10 cellular contexts compared by ENCODE assay signal in genomic region chr17:31433091-31433790, GRCh38. TPM values are rescaled to one million over a fixed set of nuclear protein-coding genes. Genes with fewer than 3 reads are reported as not detected.
DNase-seq lines count a peak whose midpoint lies in the region; ATAC-seq, FAIRE-seq and TF ChIP-seq lines count a peak whose summit lies in the region.
"Had no signal": no experiment of that assay in that cellular context is flagged by ENCODE, and none has a peak within 500 bp of the region (broad histone marks: within the 10 kb centered on the region; RNA-seq: fewer than 3 reads in every experiment).

No MANE protein-coding gene starts in this region.

- no peaks in the 10 kb centered on the region for H4K20me1 ChIP-seq in endothelial cell of umbilical vein (replicated peaks; ENCODE audit: control insufficient read depth, extremely low read depth, insufficient read depth, low read length)

- peak; percentile 92 for ATAC-seq in CD4-positive, alpha-beta T cell (ENCODE audit: poor library complexity)
- ATAC-seq in HG02870 (IDR thresholded peaks at IDR 0.05; ENCODE audit: unreplicated experiment) = no peak

- TF ChIP-seq CTCF in CD4-positive, alpha-beta T cell (IDR thresholded peaks at IDR 0.05) = no peak
- no peak for TF ChIP-seq CTCF in endothelial cell of umbilical vein (IDR thresholded peaks at IDR 0.05; ENCODE audit: extremely low read depth in 1 of 2, insufficient read depth in 1 of 2, low read depth in 1 of 2, low read length in 2 of 2)
- TF ChIP-seq CTCF in esophagus squamous epithelium (IDR thresholded peaks at IDR 0.05) = no peak

- H3K27ac Mint-ChIP-seq in CD4-positive, alpha-beta T cell = peak overlapping the region; percentile 11

- no peak overlapping the region for H2AFZ ChIP-seq in endothelial cell of umbilical vein (ENCODE audit: low read depth, low read length)

- no peaks in the 10 kb centered on the region for H3K36me3 Mint-ChIP-seq in CD4-positive, alpha-beta T cell (ENCODE audit: low read depth)

- H3K4me3 ChIP-seq in endothelial cell of umbilical vein (replicated peaks in 1 of 3; ENCODE audit: insufficient read depth in 1 of 3, low read depth in 1 of 3, low read length in 3 of 3) (no peak overlapping the region), esophagus squamous epithelium (no peak overlapping the region)

- no TSS peak for BruUV-seq in endothelial cell of umbilical vein (replicated peaks; lab: Mats Ljungman, UMichigan)

- H3K9me3 ChIP-seq in CD4-positive, alpha-beta T cell (ENCODE audit: control insufficient read depth, low read length) = no peaks in the 10 kb centered on the region
- H3K9me3 ChIP-seq in endothelial cell of umbilical vein (replicated peaks; ENCODE audit: control insufficient read depth, insufficient read depth, low read length) = no peaks in the 10 kb centered on the region
- H3K9me3 ChIP-seq in esophagus squamous epithelium = no peaks in the 10 kb centered on the region

- in situ Hi-C loops in KBM-7 (cut with MboI; ENCODE audit: low pct_unique_long_range_greater_than_20kb, low sequenced_read_pairs) = loop anchor here (10.0 to 25.0 kb wide), 2 partner anchors 92 to 404 kb away; no protein-coding TSS in a partner anchor

- peak overlapping the region; percentile 3 for H3K4me3 Mint-ChIP-seq in CD4-positive, alpha-beta T cell

- H3K36me3 ChIP-seq in endothelial cell of umbilical vein (ENCODE audit: control insufficient read depth in 2 of 2, extremely low read depth in 1 of 2, insufficient read depth in 2 of 2, low read length in 2 of 2) = no peaks in the 10 kb centered on the region
- no peaks in the 10 kb centered on the region for H3K36me3 ChIP-seq in esophagus squamous epithelium

- H3K79me2 ChIP-seq in endothelial cell of umbilical vein (ENCODE audit: control insufficient read depth, insufficient read depth, low read length) = no peaks in the 10 kb centered on the region

- intact Hi-C loops in CD4-positive, alpha-beta T cell (cut with DNase I, micrococcal nuclease) = loop anchor here in 1 of 2 experiments (10.0 kb wide), 1 partner anchor 48 kb away; no protein-coding TSS in a partner anchor
- intact Hi-C loops in endothelial cell of umbilical vein (cut with micrococcal nuclease) = no loop called here
- intact Hi-C loops in esophagus squamous epithelium (cut with DNase I) = loop anchor here (10.0 kb wide), 1 partner anchor 412 kb away; no protein-coding TSS in a partner anchor

- DNase-seq in CD4-positive, alpha-beta T cell = peak; percentile 19 to 44 (median 31)
- DNase-seq in KBM-7 (peak; percentile 79), endothelial cell of umbilical vein (ENCODE audit: low read depth, low spot score) (peak; percentile 17), AG08396 (ENCODE audit: low spot score) (no peak), esophagus squamous epithelium (lab: John Stamatoyannopoulos, UW) (no peak), NCI-H524 treated with DMSO at 0.1 percent for 48 hours (lab: John Stamatoyannopoulos, UW) (no peak)
- DNase-seq in activated CD4-positive, alpha-beta T cell treated with anti-CD3 and anti-CD28 coated beads, Interleukin-2, amount 50 U/mL, for 1 hour = peak; percentile 37
- DNase-seq: H7, NCI-H2227 treated with DMSO at 0.1 percent for 48 hours had no signal

- H3K27me3 Mint-ChIP-seq in CD4-positive, alpha-beta T cell = peaks cover 11% of the 10 kb centered on the region

- no peak overlapping the region for H3K4me2 ChIP-seq in endothelial cell of umbilical vein (ENCODE audit: insufficient read depth, low read length)

- no peaks in the 10 kb centered on the region for H3K9me3 Mint-ChIP-seq in CD4-positive, alpha-beta T cell

- no peak overlapping the region for H3K9ac ChIP-seq in endothelial cell of umbilical vein (replicated peaks; ENCODE audit: extremely low read depth, insufficient read depth, low read length)

- dilution Hi-C loops in endothelial cell of umbilical vein (cut with MboI; ENCODE audit: extremely low pct_ligation_motif_present, low sequenced_read_pairs) = no loop called here

- no peaks in the 10 kb centered on the region for H3K27me3 ChIP-seq in CD4-positive, alpha-beta T cell (ENCODE audit: control insufficient read depth, insufficient read depth, low read length)
- H3K27me3 ChIP-seq in endothelial cell of umbilical vein (ENCODE audit: control insufficient read depth in 2 of 2, insufficient read depth in 2 of 2, low read length in 2 of 2) = peaks cover 0 to 5% of the 10 kb centered on the region in 2 experiments
- H3K27me3 ChIP-seq in esophagus squamous epithelium = peaks cover 0 to 46% (median 0%) of the 10 kb centered on the region in 4 donors

- CTCF ChIA-PET in CD4-positive, alpha-beta T cell (lab: Charles Lee) = no interaction called here
- CTCF ChIA-PET in endothelial cell of umbilical vein (lab: Charles Lee) = interaction anchor here (2.1 kb wide), 1 partner anchor 10 kb away, joined by 6 read pairs; no protein-coding TSS in a partner anchor

- no peak for FAIRE-seq in endothelial cell of umbilical vein (lab: Jason Lieb, UNC)

- POLR2A ChIA-PET in CD4-positive, alpha-beta T cell (lab: Charles Lee) = no interaction called here
- POLR2A ChIA-PET in endothelial cell of umbilical vein (lab: Charles Lee) = no interaction called here

- WGBS in esophagus squamous epithelium, 2 donors = 52 to 60% methylated on average over 7 to 11 of the region's 14 CpGs

- H3K4me1 Mint-ChIP-seq in CD4-positive, alpha-beta T cell (ENCODE audit: low read depth) = peaks cover 13% of the 10 kb centered on the region

- H3K9me1 ChIP-seq in endothelial cell of umbilical vein (replicated peaks; ENCODE audit: control insufficient read depth, extremely low read depth, insufficient read depth, low read length) = no peaks in the 10 kb centered on the region

- H3K4me1 ChIP-seq in endothelial cell of umbilical vein (ENCODE audit: control insufficient read depth, extremely low read depth, insufficient read depth, low read length) (no peaks in the 10 kb centered on the region), esophagus squamous epithelium (peaks cover 0 to 5% (median 0%) of the 10 kb centered on the region in 3 donors)

- TF ChIP-seq POLR2A in endothelial cell of umbilical vein (IDR thresholded peaks at IDR 0.05; ENCODE audit: low read depth, low read length) (no peak), esophagus squamous epithelium (IDR thresholded peaks at IDR 0.05) (no peak)

- H3K27ac ChIP-seq in CD4-positive, alpha-beta T cell (ENCODE audit: low read depth, low read length) = no peak overlapping the region
- H3K27ac ChIP-seq in endothelial cell of umbilical vein (ENCODE audit: insufficient read depth, low read depth, low read length) (no peak overlapping the region), esophagus squamous epithelium (no peak overlapping the region)

TF ChIP-seq in endothelial cell of umbilical vein, 7 proteins besides CTCF, POLR2A, EP300 and RAD21:
- no peak for TF ChIP-seq POLR2AphosphoS5 (IDR thresholded peaks at IDR 0.05; ENCODE audit: insufficient read depth, low read depth, low read length)

RNA-seq across cellular contexts. Expression of gene RAB11FIP4, which starts 41.8 kb away (rescaled TPM):
- 10 to 100 TPM; 86.4 to 87.3 TPM for total RNA-seq in CD4-positive, alpha-beta T cell
- total RNA-seq in endothelial cell of umbilical vein (0.38 and 0.92 TPM in 2 replicates), esophagus squamous epithelium (10 to 100 TPM in 3 of 4 donors, 1 to 10 TPM in 1; 9.9 to 23.6 (median 16.1) TPM)
- 0.08 and 0.32 TPM in 2 replicates for polyA plus RNA-seq in endothelial cell of umbilical vein
- polyA plus RNA-seq in endothelial cell of umbilical vein (2011; cell fraction: cytosol; rRNA removed) = 0.08 and 0.25 TPM in 2 replicates
- 0.25 and 0.38 TPM in 2 replicates for polyA plus RNA-seq in endothelial cell of umbilical vein (2011; cell fraction: nucleus; rRNA removed)
- polyA plus RNA-seq in endothelial cell of umbilical vein (2012) = 0.25 and 0.75 TPM in 2 replicates
- 1.1 and 12.3 TPM in 2 replicates for polyA minus RNA-seq in endothelial cell of umbilical vein
- polyA minus RNA-seq in endothelial cell of umbilical vein (2011; cell fraction: cytosol; rRNA and poly(A)+ RNA removed) = 0.51 TPM
- 0.29 TPM in 1 of 2 replicates, not detected in the other for polyA minus RNA-seq in endothelial cell of umbilical vein (2011; cell fraction: nucleus; rRNA and poly(A)+ RNA removed)

Comparison
In these comparisons a context has a peak if more than half of its experiments do, and no peak if none do; other contexts are left out.
1. DNase-seq: peak in CD4-positive, alpha-beta T cell (10 of 10), KBM-7 (single experiment), activated CD4-positive, alpha-beta T cell treated with anti-CD3 and anti-CD28 coated beads, Interleukin-2, amount 50 U/mL, for 1 hour (single experiment) and endothelial cell of umbilical vein (single experiment); none in AG08396 (single experiment), esophagus squamous epithelium (single experiment) and NCI-H524 treated with DMSO at 0.1 percent for 48 hours (single experiment).